Comparison of ENCODE assay signal across 17 cellular contexts in genomic region chr21:43034098-43034497, GRCh38. TPM values are rescaled to one million over a fixed set of nuclear protein-coding genes. Genes with fewer than 3 reads are reported as not detected.
DNase-seq lines count a peak whose midpoint lies in the region; ATAC-seq and TF ChIP-seq lines count a peak whose summit lies in the region.
"Had no signal": no experiment of that assay in that cellular context is flagged by ENCODE, and none has a peak within 500 bp of the region (broad histone marks: within the 10 kb centered on the region; RNA-seq: fewer than 3 reads in every experiment).

No MANE protein-coding gene starts in this region.

- H3K27me3 ChIP-seq in PC-3 (ENCODE audit: low read length) (no peaks in the 10 kb centered on the region), adipocyte (replicated peaks; ENCODE audit: control insufficient read depth, insufficient read depth, low read length) (no peaks in the 10 kb centered on the region), dorsolateral prefrontal cortex (no peaks in the 10 kb centered on the region)
- H3K27me3 ChIP-seq: BLaER1 had no signal

- H3K9me3 ChIP-seq in PC-3 (ENCODE audit: low read length) = no peaks in the 10 kb centered on the region
- no peaks in the 10 kb centered on the region for H3K9me3 ChIP-seq in adipocyte (ENCODE audit: control insufficient read depth, low read length)
- H3K9me3 ChIP-seq: BLaER1 had no signal

- CTCF ChIA-PET in PC-3 (lab: Charles Lee) = no interaction called here

- H2AFZ ChIP-seq in PC-3 (ENCODE audit: low read length) = no peak overlapping the region

- intact Hi-C loops in PC-3 (cut with micrococcal nuclease) (no loop called here), dorsolateral prefrontal cortex (cut with DNase I) (no loop called here)

- H3K4me3 ChIP-seq in PC-3 (ENCODE audit: low read length) = no peak overlapping the region
- H3K4me3 ChIP-seq in adipocyte (ENCODE audit: low read length) = no peak overlapping the region
- H3K4me3 ChIP-seq in dorsolateral prefrontal cortex = no peak overlapping the region
- H3K4me3 ChIP-seq: BLaER1 had no signal

- in situ Hi-C loops in GM13977 (cut with MboI; ENCODE audit: low pct_unique_long_range_greater_than_20kb, low sequenced_read_pairs, unreplicated experiment) = no loop called here

- DNase-seq in EH (ENCODE audit: low read depth) (peak; percentile 50), PC-3 (peak; percentile 48), adipocyte (ENCODE audit: low read depth) (peak; percentile 9), iris pigment epithelial cell (ENCODE audit: low read depth) (peak; percentile 41), hepatic stellate cell (ENCODE audit: low spot score) (no peak), dorsolateral prefrontal cortex (no peak), GM13977 (ENCODE audit: low spot score) (no peak)
- DNase-seq in activated CD8-positive, alpha-beta memory T cell treated with anti-CD3 and anti-CD28 coated beads, Interleukin-2, amount 50 U/mL, for 4 hours = no peak
- DNase-seq: CD8-positive, alpha-beta T cell; DND-41; NCI-H1105; NCI-H1930; NCI-H446; NCI-H69; NK-92 treated with Interleukin-12 subunit alpha and Interleukin-12 subunit beta, amount 100 ng/mL, for 24 hours had no signal

- no peaks in the 10 kb centered on the region for H3F3A ChIP-seq in PC-3 (ENCODE audit: low read length, unreplicated experiment)

- ATAC-seq in PC-3 = peak; percentile 94
- ATAC-seq: CD8-positive, alpha-beta T cell had no signal

- H3K36me3 ChIP-seq in PC-3 (ENCODE audit: low read depth, low read length) = peaks cover 4% of the 10 kb centered on the region; the same call in 1 of the 2 replicates
- H3K36me3 ChIP-seq in adipocyte (ENCODE audit: control insufficient read depth, insufficient read depth, low read length, severe bottlenecking) = peaks cover 36% of the 10 kb centered on the region

- no peaks in the 10 kb centered on the region for H3K9me2 ChIP-seq in PC-3 (replicated peaks; ENCODE audit: low read length)

- POLR2A ChIA-PET in PC-3 (lab: Charles Lee; ENCODE audit: unreplicated experiment) = no interaction called here

- no peak overlapping the region for H3K9ac ChIP-seq in PC-3 (ENCODE audit: low read length)
- H3K9ac ChIP-seq in adipocyte (ENCODE audit: low read length) = no peak overlapping the region
- H3K9ac ChIP-seq: BLaER1, KMS-11 had no signal

- H4K20me1 ChIP-seq in PC-3 (ENCODE audit: low read length) = no peaks in the 10 kb centered on the region
- H4K20me1 ChIP-seq: BLaER1 had no signal

- H3K4me2 ChIP-seq in PC-3 (ENCODE audit: low read length) = peak overlapping the region; percentile 23; the same call in 1 of the 2 replicates
- H3K4me2 ChIP-seq: BLaER1, KMS-11 had no signal

- no TSS peak for BruUV-seq in PC-3 (replicated peaks; lab: Mats Ljungman, UMichigan)

- H3K27ac ChIP-seq in PC-3 (ENCODE audit: low read length) = no peak overlapping the region
- no peak overlapping the region for H3K27ac ChIP-seq in dorsolateral prefrontal cortex
- H3K27ac ChIP-seq: BLaER1, KMS-11 had no signal

- no peaks in the 10 kb centered on the region for H3K79me2 ChIP-seq in PC-3 (ENCODE audit: low read length)

- no peak for TF ChIP-seq CTCF in PC-3 (conservative IDR thresholded peaks at IDR 0.05; ENCODE audit: low read depth, low read length)
- TF ChIP-seq CTCF in dorsolateral prefrontal cortex (IDR thresholded peaks at IDR 0.05 in 54 of 56, conservative IDR thresholded peaks at IDR 0.05 in 2 of 56; ENCODE audit: low read depth in 1 of 56, partially characterized antibody in 56 of 56) = no peak
- TF ChIP-seq CTCF in GM13977 (IDR thresholded peaks at IDR 0.05; ENCODE audit: extremely low read depth, insufficient read depth, missing control alignments) = no peak

- H3K4me1 ChIP-seq in PC-3 (ENCODE audit: insufficient read depth, low read length) (peaks cover 17% of the 10 kb centered on the region), adipocyte (ENCODE audit: control insufficient read depth, insufficient read depth, low read length) (no peaks in the 10 kb centered on the region)
- H3K4me1 ChIP-seq: BLaER1 had no signal

RNA-seq across cellular contexts. Expression of gene CBS, which starts 41.5 kb away (rescaled TPM):
- total RNA-seq in PC-3 (2014; rRNA removed) (8.9 and 9.6 TPM in 2 replicates), dorsolateral prefrontal cortex (100 to 1,000 TPM in 23 of 120 experiments, 10 to 100 TPM in 97; 29.0 to 166 (median 77.9) TPM)
- total RNA-seq: CD8-positive, alpha-beta T cell had no signal

RNA-seq across cellular contexts. Expression of gene PKNOX1, which starts 59.7 kb away (rescaled TPM):
- total RNA-seq in PC-3 (2014; rRNA removed) (14.9 and 19.7 TPM in 2 replicates), dorsolateral prefrontal cortex (10 to 100 TPM; 12.3 to 50.7 (median 23.5) TPM)

Comparison
In these comparisons a context has a peak if more than half of its experiments do, and no peak if none do; other contexts are left out.
1. DNase-seq: peak in EH (single experiment), PC-3 (single experiment), adipocyte (single experiment) and iris pigment epithelial cell (single experiment); none in activated CD8-positive, alpha-beta memory T cell treated with anti-CD3 and anti-CD28 coated beads, Interleukin-2, amount 50 U/mL, for 4 hours (single experiment), hepatic stellate cell (single experiment), dorsolateral prefrontal cortex (0 of 10) and GM13977 (single experiment).